Comparison of ENCODE assay signal across 15 cellular contexts in genomic region chr12:117447665-117448366, GRCh38.
"Had no signal": no experiment of that assay in that cellular context is flagged by ENCODE, and none has a peak within 500 bp of the region (broad histone marks: within the 10 kb centered on the region; RNA-seq: fewer than 3 reads in every experiment).

No MANE protein-coding gene starts in this region.

- H3K27ac ChIP-seq: ascending aorta, breast epithelium, esophagus squamous epithelium, lower lobe of right lung, tibial artery, WERI-Rb-1 had no signal

- FAIRE-seq: urothelium cell line had no signal

- H3K27me3 ChIP-seq: ascending aorta, breast epithelium, esophagus squamous epithelium had no signal

- DNase-seq: activated CD4-positive, alpha-beta T cell treated with anti-CD3 and anti-CD28 coated beads for 1 hour; activated CD4-positive, alpha-beta T cell treated with anti-CD3 and anti-CD28 coated beads, Interleukin-2, amount 50 U/mL, for 48 hours; activated gamma-delta T cell; effector memory CD8-positive, alpha-beta T cell; esophagus squamous epithelium; immature natural killer cell; lower lobe of right lung; nucleus accumbens; stimulated activated naive CD8-positive, alpha-beta T cell treated with anti-CD3 and anti-CD28 coated beads, Interleukin-15, Interleukin-2, amounts not matched to agents 100 U/mL and 50 U/mL, for 24 hours; substantia nigra; tibial artery; WERI-Rb-1 had no signal

- H3K9me3 ChIP-seq: ascending aorta, breast epithelium, esophagus squamous epithelium, lower lobe of right lung, tibial artery had no signal

- H3K4me3 ChIP-seq: ascending aorta, breast epithelium, esophagus squamous epithelium, lower lobe of right lung, tibial artery had no signal

- H3K4me1 ChIP-seq: ascending aorta, breast epithelium, esophagus squamous epithelium, lower lobe of right lung had no signal

- H3K36me3 ChIP-seq: ascending aorta, breast epithelium, esophagus squamous epithelium, lower lobe of right lung, tibial artery, WERI-Rb-1 had no signal

- ATAC-seq: effector memory CD8-positive, alpha-beta T cell; lower lobe of right lung; stimulated activated naive CD8-positive, alpha-beta T cell treated with anti-CD3 and anti-CD28 coated beads, Interleukin-15, Interleukin-2, amounts not matched to agents 100 U/mL and 50 U/mL, for 24 hours had no signal
